ENCODE assay signal across 2 cellular contexts in genomic region chr12:57760347-57760982, GRCh38.
TF ChIP-seq lines count a peak whose summit lies in the region.

No MANE protein-coding gene starts in this region.

TF ChIP-seq in A549, 52 proteins besides CTCF, POLR2A, EP300 and RAD21:
- no peak for TF ChIP-seq PHF8 (IDR thresholded peaks at IDR 0.05; ENCODE audit: borderline replicate concordance, low read depth)
- no peak for TF ChIP-seq CHD4 (IDR thresholded peaks at IDR 0.05; ENCODE audit: borderline replicate concordance)
- no peak for TF ChIP-seq EHF (CRISPR knock-in tag; IDR thresholded peaks at IDR 0.05)
- TF ChIP-seq NR3C1 (IDR thresholded peaks at IDR 0.05), result no peak
- no peak for TF ChIP-seq TP53 (CRISPR knock-in tag; IDR thresholded peaks at IDR 0.05)
- TF ChIP-seq REST (IDR thresholded peaks at IDR 0.05), result peak; percentile 91
- no peak for TF ChIP-seq ZNF302 (CRISPR knock-in tag; IDR thresholded peaks at IDR 0.05)
- TF ChIP-seq RARB (CRISPR knock-in tag; IDR thresholded peaks at IDR 0.05), result no peak
- TF ChIP-seq ATOH8 (CRISPR knock-in tag; IDR thresholded peaks at IDR 0.05; ENCODE audit: low read depth), result no peak
- no peak for TF ChIP-seq RCOR1 (IDR thresholded peaks at IDR 0.05; ENCODE audit: low read depth, low read length)
- no peak for TF ChIP-seq JUN (IDR thresholded peaks at IDR 0.05)
- TF ChIP-seq HOXB5 (CRISPR knock-in tag; IDR thresholded peaks at IDR 0.05), result no peak
- TF ChIP-seq ZFP36 (IDR thresholded peaks at IDR 0.05; ENCODE audit: borderline replicate concordance, partially characterized antibody), result no peak
- TF ChIP-seq EHMT2 (IDR thresholded peaks at IDR 0.05; ENCODE audit: low read depth), result 0 out of 2 replicates have a peak, but pooled peaks have one; percentile 21
- no peak for TF ChIP-seq SMC3 (IDR thresholded peaks at IDR 0.05)
- no peak for TF ChIP-seq HDAC2 (IDR thresholded peaks at IDR 0.05)
- no peak for TF ChIP-seq RFX5 (IDR thresholded peaks at IDR 0.05)
- TF ChIP-seq ZSCAN20 (CRISPR knock-in tag; IDR thresholded peaks at IDR 0.05), result no peak

TF ChIP-seq in GM12878, 131 proteins besides CTCF, POLR2A, EP300 and RAD21:
- peak; percentile 87 for TF ChIP-seq REST (IDR thresholded peaks at IDR 0.05; ENCODE audit: low read depth, low read length)
- TF ChIP-seq MTA3 (IDR thresholded peaks at IDR 0.05; ENCODE audit: borderline replicate concordance, low read length), result no peak
- no peak for TF ChIP-seq KAT2A (conservative IDR thresholded peaks at IDR 0.05; ENCODE audit: control insufficient read depth, low read depth, low read length)
- no peak for TF ChIP-seq NKRF (conservative IDR thresholded peaks at IDR 0.05)
